Comparison of ENCODE assay signal across 9 cellular contexts in the genomic region with DNA sequence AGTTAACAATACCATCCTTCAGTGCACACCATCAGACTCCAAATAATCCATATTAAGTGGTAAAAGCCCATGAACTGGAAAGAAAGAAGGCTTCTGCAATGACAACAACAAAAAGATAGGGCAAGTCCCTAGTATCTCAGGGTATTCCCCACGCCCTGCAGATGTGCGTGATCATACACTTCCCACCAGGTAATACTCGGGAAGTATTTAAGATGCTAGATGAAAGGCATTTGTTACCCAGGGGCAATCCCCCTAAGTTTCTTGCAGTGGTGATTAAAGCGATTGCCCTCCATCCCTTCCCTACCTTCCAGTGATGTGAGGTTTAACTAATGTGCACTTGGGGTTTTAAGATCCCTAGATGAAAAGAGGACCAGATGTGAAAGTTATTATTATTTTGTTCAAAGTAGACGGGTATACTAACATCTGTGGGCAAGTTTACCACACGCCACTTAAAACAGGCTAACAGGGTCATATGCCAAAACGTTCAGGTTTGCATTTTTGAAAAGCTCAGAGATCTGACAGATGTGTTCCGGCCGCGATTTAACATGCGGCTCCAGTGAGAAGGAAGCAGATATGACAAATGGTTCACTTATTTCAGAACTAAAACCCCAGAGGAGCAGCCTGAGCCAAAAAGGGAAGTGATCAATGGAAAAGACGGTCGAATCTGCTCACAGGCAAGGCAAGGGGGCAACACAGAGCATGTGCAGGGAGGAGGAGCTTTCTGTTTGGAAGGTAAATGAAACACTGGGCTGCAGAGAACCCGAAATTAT. TPM values are rescaled to one million over a fixed set of nuclear protein-coding genes. Genes with fewer than 3 reads are reported as not detected.
DNase-seq lines count a peak whose midpoint lies in the region; ATAC-seq and TF ChIP-seq lines count a peak whose summit lies in the region.
"Had no signal": no experiment of that assay in that cellular context is flagged by ENCODE, and none has a peak within 500 bp of the region (broad histone marks: within the 10 kb centered on the region; RNA-seq: fewer than 3 reads in every experiment).

No MANE protein-coding gene starts in this region.

- peaks cover 21% of the 10 kb centered on the region for H3K27me3 Mint-ChIP-seq in CD4-positive, CD25-positive, alpha-beta regulatory T cell
- H3K27me3 Mint-ChIP-seq in IgD-negative memory B cell: no peaks in the 10 kb centered on the region

- ATAC-seq in CD4-positive, CD25-positive, alpha-beta regulatory T cell (ENCODE audit: low read depth in 2 of 2): peak; percentile 38 to 66
- ATAC-seq in GM21381 (IDR thresholded peaks at IDR 0.05; ENCODE audit: unreplicated experiment): peak; percentile 97
- ATAC-seq: body of pancreas had no signal

- peak overlapping the region in 2 of 3 donors; percentile 24 to 85 for H3K27ac Mint-ChIP-seq in CD4-positive, CD25-positive, alpha-beta regulatory T cell
- H3K27ac Mint-ChIP-seq in IgD-negative memory B cell: peak overlapping the region in 2 of 3 donors; percentile 2 to 8

- peak overlapping the region; percentile 54 for H3K4me2 ChIP-seq in skeletal muscle satellite cell (ENCODE audit: low read length)

- no peaks in the 10 kb centered on the region for H3K36me3 ChIP-seq in CD4-positive, CD25-positive, alpha-beta regulatory T cell (ENCODE audit: control insufficient read depth, insufficient read depth, low read length)
- no peaks in the 10 kb centered on the region for H3K36me3 ChIP-seq in skeletal muscle satellite cell (ENCODE audit: insufficient read depth, low read length)

- no peak overlapping the region for H3K27ac ChIP-seq in CD4-positive, CD25-positive, alpha-beta regulatory T cell (ENCODE audit: insufficient read depth, low read length, poor library complexity, severe bottlenecking)
- H3K27ac ChIP-seq: body of pancreas had no signal

- CTCF ChIA-PET in HEK293T (lab: Yijun Ruan, JAX): no interaction called here

- peaks cover 11% of the 10 kb centered on the region for H3K4me1 ChIP-seq in CD4-positive, CD25-positive, alpha-beta regulatory T cell (ENCODE audit: control insufficient read depth, insufficient read depth, low read length, poor library complexity, severe bottlenecking)
- peaks cover 7% of the 10 kb centered on the region for H3K4me1 ChIP-seq in skeletal muscle satellite cell (ENCODE audit: control insufficient read depth, insufficient read depth, low read length)
- H3K4me1 ChIP-seq: body of pancreas had no signal

- POLR2A ChIA-PET in HEK293T (lab: Yijun Ruan, JAX): no interaction called here

- H3K4me3 Mint-ChIP-seq in CD4-positive, CD25-positive, alpha-beta regulatory T cell: peak overlapping the region; percentile 20 to 88 (median 81)
- peak overlapping the region in 3 of 4 donors; percentile 13 to 72 (median 36) for H3K4me3 Mint-ChIP-seq in IgD-negative memory B cell

- peaks cover 4% of the 10 kb centered on the region for H3K36me3 Mint-ChIP-seq in CD4-positive, CD25-positive, alpha-beta regulatory T cell
- H3K36me3 Mint-ChIP-seq in IgD-negative memory B cell: no peaks in the 10 kb centered on the region

- H3K9ac ChIP-seq in skeletal muscle satellite cell (ENCODE audit: low read depth, low read length): no peak overlapping the region

- peak in 2 of 3 donors; percentile 14 to 39 for DNase-seq in CD4-positive, CD25-positive, alpha-beta regulatory T cell
- DNase-seq in activated T-cell treated with anti-CD3 and anti-CD28 coated beads for 1 hour (ENCODE audit: low read depth) (peak; percentile 12), HEK293T (ENCODE audit: extremely low spot score) (no peak), NCI-H82 (lab: John Stamatoyannopoulos, UW) (no peak), LoVo (ENCODE audit: low spot score) (no peak)

- peaks cover 10 to 16% (median 14%) of the 10 kb centered on the region in 4 donors for H3K4me1 Mint-ChIP-seq in CD4-positive, CD25-positive, alpha-beta regulatory T cell
- peaks cover 12 to 16% (median 15%) of the 10 kb centered on the region in 3 donors for H3K4me1 Mint-ChIP-seq in IgD-negative memory B cell

- no peaks in the 10 kb centered on the region for H3K9me3 ChIP-seq in CD4-positive, CD25-positive, alpha-beta regulatory T cell (ENCODE audit: control insufficient read depth in 2 of 2, low read length in 2 of 2)
- no peaks in the 10 kb centered on the region for H3K9me3 ChIP-seq in skeletal muscle satellite cell (replicated peaks; ENCODE audit: low read length)
- H3K9me3 ChIP-seq: body of pancreas had no signal

- H3K27me3 ChIP-seq in CD4-positive, CD25-positive, alpha-beta regulatory T cell (ENCODE audit: control insufficient read depth, insufficient read depth, low read length): no peaks in the 10 kb centered on the region
- no peaks in the 10 kb centered on the region for H3K27me3 ChIP-seq in skeletal muscle satellite cell (ENCODE audit: control insufficient read depth, insufficient read depth, low read length)
- H3K27me3 ChIP-seq: body of pancreas had no signal

- H3K4me3 ChIP-seq in CD4-positive, CD25-positive, alpha-beta regulatory T cell (ENCODE audit: low read depth, low read length): peak overlapping the region; percentile 65
- peak overlapping the region; percentile 36 for H3K4me3 ChIP-seq in skeletal muscle satellite cell (ENCODE audit: low read length)
- H3K4me3 ChIP-seq: body of pancreas had no signal

- H3K9me3 Mint-ChIP-seq in CD4-positive, CD25-positive, alpha-beta regulatory T cell: peaks cover 0 to 4% (median 0%) of the 10 kb centered on the region in 7 donors
- peaks cover 0 to 2% (median 0%) of the 10 kb centered on the region in 3 donors for H3K9me3 Mint-ChIP-seq in IgD-negative memory B cell

TF ChIP-seq in HEK293T, 16 proteins besides CTCF, POLR2A, EP300 and RAD21:
- TF ChIP-seq HDGF (IDR thresholded peaks at IDR 0.05; ENCODE audit: borderline replicate concordance) (no peak), CTBP1 (IDR thresholded peaks at IDR 0.05; ENCODE audit: borderline replicate concordance) (no peak), FOXK2 (IDR thresholded peaks at IDR 0.05) (no peak), FOXA1 (IDR thresholded peaks at IDR 0.05) (no peak), LEF1 (IDR thresholded peaks at IDR 0.05; ENCODE audit: borderline replicate concordance) (no peak), FOXM1 (IDR thresholded peaks at IDR 0.05; ENCODE audit: borderline replicate concordance) (no peak), BHLHE40 (IDR thresholded peaks at IDR 0.05; ENCODE audit: borderline replicate concordance) (no peak), ARNT (IDR thresholded peaks at IDR 0.05) (no peak)
- TF ChIP-seq, protein P1, sequence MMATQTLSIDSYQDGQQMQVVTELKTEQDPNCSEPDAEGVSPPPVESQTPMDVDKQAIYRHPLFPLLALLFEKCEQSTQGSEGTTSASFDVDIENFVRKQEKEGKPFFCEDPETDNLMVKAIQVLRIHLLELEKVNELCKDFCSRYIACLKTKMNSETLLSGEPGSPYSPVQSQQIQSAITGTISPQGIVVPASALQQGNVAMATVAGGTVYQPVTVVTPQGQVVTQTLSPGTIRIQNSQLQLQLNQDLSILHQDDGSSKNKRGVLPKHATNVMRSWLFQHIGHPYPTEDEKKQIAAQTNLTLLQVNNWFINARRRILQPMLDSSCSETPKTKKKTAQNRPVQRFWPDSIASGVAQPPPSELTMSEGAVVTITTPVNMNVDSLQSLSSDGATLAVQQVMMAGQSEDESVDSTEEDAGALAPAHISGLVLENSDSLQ (IDR thresholded peaks at IDR 0.05): no peak
TF ChIP-seq in HEK293T: peak in this region for 0.

RNA-seq across cellular contexts. Expression of gene TIAM1, which starts 17.4 kb away (rescaled TPM):
- total RNA-seq in CD4-positive, CD25-positive, alpha-beta regulatory T cell: 142 TPM
- 10 to 100 TPM; 31.1 to 51.8 (median 35.1) TPM for polyA plus RNA-seq in CD4-positive, CD25-positive, alpha-beta regulatory T cell
- 0.54 TPM for polyA plus RNA-seq in IgD-negative memory B cell
- total RNA-seq in skeletal muscle satellite cell (2012; rRNA removed): 23.2 and 24.8 TPM in 2 replicates

Comparison
In these comparisons a context has a peak if more than half of its experiments do, and no peak if none do; other contexts are left out.
1. DNase-seq: peak in CD4-positive, CD25-positive, alpha-beta regulatory T cell (2 of 3) and activated T-cell treated with anti-CD3 and anti-CD28 coated beads for 1 hour (single experiment); none in HEK293T (single experiment), NCI-H82 (single experiment) and LoVo (single experiment).
2. RNA of gene TIAM1, which starts 17.4 kb away (polyA plus RNA-seq): 31.1 to 51.8 TPM in CD4-positive, CD25-positive, alpha-beta regulatory T cell; 0.54 TPM in IgD-negative memory B cell (single experiment); every median in the first group is over 10 times any median in the second.